In the genomic region with DNA sequence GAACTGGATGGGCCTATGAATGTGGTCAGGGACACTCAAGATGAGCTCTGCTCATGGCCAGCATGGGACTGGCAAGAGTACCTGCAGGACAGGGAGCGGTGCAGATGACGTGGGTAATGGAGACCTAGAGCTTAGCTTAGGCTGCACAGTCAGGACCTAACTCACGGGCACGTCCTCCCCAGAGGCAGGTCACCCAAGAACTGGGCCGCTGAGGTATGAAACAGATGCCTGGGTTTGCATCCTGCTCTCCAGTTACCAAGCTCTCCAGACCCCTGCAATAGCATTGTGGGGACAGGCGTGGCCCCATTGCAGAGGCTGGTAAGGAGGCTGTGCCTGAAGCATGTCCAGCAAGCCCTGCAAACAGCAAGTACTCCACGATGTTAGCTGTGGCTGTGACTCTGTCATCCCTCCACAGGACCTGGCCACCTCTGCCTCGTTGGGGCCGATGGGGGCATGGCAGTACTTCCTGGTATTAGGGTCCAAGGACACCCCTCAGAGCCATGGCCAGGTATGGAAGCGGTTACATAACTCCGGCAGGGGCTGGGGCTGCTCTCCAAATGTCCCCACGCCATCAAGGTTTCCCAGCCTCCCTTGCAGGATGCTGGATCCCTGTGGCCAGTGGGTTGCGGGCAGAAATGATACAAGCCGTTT, we compare ENCODE assay signal across 1 cellular context.
TF ChIP-seq lines count a peak whose summit lies in the region.

No MANE protein-coding gene starts in this region.

TF ChIP-seq in HepG2, 621 proteins besides CTCF, POLR2A, EP300 and RAD21:
- TF ChIP-seq, protein P1, sequence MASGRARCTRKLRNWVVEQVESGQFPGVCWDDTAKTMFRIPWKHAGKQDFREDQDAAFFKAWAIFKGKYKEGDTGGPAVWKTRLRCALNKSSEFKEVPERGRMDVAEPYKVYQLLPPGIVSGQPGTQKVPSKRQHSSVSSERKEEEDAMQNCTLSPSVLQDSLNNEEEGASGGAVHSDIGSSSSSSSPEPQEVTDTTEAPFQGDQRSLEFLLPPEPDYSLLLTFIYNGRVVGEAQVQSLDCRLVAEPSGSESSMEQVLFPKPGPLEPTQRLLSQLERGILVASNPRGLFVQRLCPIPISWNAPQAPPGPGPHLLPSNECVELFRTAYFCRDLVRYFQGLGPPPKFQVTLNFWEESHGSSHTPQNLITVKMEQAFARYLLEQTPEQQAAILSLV (CRISPR knock-in tag; IDR thresholded peaks at IDR 0.05; ENCODE audit: borderline replicate concordance) = no peak
- TF ChIP-seq, protein P2, sequence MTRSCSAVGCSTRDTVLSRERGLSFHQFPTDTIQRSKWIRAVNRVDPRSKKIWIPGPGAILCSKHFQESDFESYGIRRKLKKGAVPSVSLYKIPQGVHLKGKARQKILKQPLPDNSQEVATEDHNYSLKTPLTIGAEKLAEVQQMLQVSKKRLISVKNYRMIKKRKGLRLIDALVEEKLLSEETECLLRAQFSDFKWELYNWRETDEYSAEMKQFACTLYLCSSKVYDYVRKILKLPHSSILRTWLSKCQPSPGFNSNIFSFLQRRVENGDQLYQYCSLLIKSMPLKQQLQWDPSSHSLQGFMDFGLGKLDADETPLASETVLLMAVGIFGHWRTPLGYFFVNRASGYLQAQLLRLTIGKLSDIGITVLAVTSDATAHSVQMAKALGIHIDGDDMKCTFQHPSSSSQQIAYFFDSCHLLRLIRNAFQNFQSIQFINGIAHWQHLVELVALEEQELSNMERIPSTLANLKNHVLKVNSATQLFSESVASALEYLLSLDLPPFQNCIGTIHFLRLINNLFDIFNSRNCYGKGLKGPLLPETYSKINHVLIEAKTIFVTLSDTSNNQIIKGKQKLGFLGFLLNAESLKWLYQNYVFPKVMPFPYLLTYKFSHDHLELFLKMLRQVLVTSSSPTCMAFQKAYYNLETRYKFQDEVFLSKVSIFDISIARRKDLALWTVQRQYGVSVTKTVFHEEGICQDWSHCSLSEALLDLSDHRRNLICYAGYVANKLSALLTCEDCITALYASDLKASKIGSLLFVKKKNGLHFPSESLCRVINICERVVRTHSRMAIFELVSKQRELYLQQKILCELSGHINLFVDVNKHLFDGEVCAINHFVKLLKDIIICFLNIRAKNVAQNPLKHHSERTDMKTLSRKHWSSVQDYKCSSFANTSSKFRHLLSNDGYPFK (CRISPR knock-in tag; IDR thresholded peaks at IDR 0.05; ENCODE audit: borderline replicate concordance) = peak; percentile 43; the same call in 1 of the 2 replicates
